In the genomic region with DNA sequence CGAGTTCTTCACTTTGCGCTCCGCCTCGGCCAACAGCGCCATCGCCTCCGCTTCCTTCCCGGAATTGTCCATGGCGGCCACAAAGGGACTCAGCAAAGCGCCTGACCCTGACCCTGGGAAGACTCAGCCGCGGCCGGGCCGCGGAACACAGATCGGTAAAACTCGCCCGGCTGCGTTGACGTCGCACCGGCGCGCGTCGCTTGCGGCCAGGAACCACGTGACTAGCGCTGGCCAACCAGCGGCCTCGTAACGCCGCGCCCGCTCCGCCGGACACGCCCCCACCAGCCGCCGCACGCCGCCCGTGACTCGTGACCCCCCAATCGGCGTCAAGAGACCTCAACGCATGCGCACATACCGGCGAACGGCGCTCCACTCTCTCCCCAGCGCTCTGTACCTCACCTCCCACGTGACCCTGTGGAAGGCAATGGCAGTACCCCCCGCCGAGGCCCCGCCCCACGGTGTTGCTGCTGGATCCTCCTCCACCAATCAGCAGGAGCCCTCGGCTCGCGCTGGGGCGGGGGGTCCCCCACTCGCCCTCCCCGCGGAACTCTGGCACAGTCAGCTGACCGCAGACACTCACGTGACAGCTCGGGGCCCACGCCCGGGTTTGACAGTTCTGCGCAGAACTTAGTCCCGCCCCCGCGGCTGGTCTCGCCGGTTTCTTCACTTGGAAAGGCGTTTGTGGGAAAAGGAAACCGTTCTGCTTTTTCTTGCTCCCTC, we compare ENCODE assay signal across 1 cellular context.
TF ChIP-seq lines count a peak whose summit lies in the region.

TSS of gene NAPA (minus strand) at position 195 of the 720 bp plus-strand sequence. CDS start at position 72, 123 bp downstream.

TF ChIP-seq in HepG2, 621 proteins besides CTCF, POLR2A, EP300 and RAD21 (continued from another document and continues in another):
- peak; percentile 75 for TF ChIP-seq IKZF5 (CRISPR knock-in tag; IDR thresholded peaks at IDR 0.05)
- TF ChIP-seq TGIF2 (CRISPR knock-in tag; IDR thresholded peaks at IDR 0.05): peak; percentile 100
- no peak for TF ChIP-seq ZNF552 (CRISPR knock-in tag; IDR thresholded peaks at IDR 0.05; ENCODE audit: borderline replicate concordance)
- TF ChIP-seq FOXA1 (IDR thresholded peaks at IDR 0.05): no peak
- no peak for TF ChIP-seq FOXA1 (CRISPR knock-in tag; IDR thresholded peaks at IDR 0.05)
- peak; percentile 84; the same call in 1 of the 2 replicates for TF ChIP-seq ZNF224 (CRISPR knock-in tag; IDR thresholded peaks at IDR 0.05)
- TF ChIP-seq, protein P1, sequence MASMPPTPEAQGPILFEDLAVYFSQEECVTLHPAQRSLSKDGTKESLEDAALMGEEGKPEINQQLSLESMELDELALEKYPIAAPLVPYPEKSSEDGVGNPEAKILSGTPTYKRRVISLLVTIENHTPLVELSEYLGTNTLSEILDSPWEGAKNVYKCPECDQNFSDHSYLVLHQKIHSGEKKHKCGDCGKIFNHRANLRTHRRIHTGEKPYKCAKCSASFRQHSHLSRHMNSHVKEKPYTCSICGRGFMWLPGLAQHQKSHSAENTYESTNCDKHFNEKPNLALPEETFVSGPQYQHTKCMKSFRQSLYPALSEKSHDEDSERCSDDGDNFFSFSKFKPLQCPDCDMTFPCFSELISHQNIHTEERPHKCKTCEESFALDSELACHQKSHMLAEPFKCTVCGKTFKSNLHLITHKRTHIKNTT (CRISPR knock-in tag; IDR thresholded peaks at IDR 0.05): no peak
- TF ChIP-seq RFXANK (CRISPR knock-in tag; IDR thresholded peaks at IDR 0.05): peak; percentile 31; the same call in 1 of the 2 replicates
- 0 out of 2 replicates have a peak, but pooled peaks have one; percentile 62 for TF ChIP-seq ZNF670 (CRISPR knock-in tag; IDR thresholded peaks at IDR 0.05; ENCODE audit: borderline replicate concordance)
- TF ChIP-seq ZXDC (CRISPR knock-in tag; IDR thresholded peaks at IDR 0.05): no peak
- TF ChIP-seq HDAC6 (IDR thresholded peaks at IDR 0.05; ENCODE audit: low read depth, low read length): no peak
- TF ChIP-seq ZNF761 (CRISPR knock-in tag; conservative IDR thresholded peaks at IDR 0.05): no peak
- no peak for TF ChIP-seq HNF4G (IDR thresholded peaks at IDR 0.05; ENCODE audit: borderline replicate concordance, low read depth, low read length)
- no peak for TF ChIP-seq HNF4G (CRISPR knock-in tag; IDR thresholded peaks at IDR 0.05; ENCODE audit: borderline replicate concordance, low read depth)
- TF ChIP-seq SALL1 (CRISPR knock-in tag; IDR thresholded peaks at IDR 0.05): peak; percentile 53
- TF ChIP-seq, protein P2, sequence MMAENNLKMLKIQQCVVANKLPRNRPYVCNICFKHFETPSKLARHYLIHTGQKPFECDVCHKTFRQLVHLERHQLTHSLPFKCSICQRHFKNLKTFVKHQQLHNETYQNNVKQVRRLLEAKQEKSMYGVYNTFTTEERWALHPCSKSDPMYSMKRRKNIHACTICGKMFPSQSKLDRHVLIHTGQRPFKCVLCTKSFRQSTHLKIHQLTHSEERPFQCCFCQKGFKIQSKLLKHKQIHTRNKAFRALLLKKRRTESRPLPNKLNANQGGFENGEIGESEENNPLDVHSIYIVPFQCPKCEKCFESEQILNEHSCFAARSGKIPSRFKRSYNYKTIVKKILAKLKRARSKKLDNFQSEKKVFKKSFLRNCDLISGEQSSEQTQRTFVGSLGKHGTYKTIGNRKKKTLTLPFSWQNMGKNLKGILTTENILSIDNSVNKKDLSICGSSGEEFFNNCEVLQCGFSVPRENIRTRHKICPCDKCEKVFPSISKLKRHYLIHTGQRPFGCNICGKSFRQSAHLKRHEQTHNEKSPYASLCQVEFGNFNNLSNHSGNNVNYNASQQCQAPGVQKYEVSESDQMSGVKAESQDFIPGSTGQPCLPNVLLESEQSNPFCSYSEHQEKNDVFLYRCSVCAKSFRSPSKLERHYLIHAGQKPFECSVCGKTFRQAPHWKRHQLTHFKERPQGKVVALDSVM (CRISPR knock-in tag; IDR thresholded peaks at IDR 0.05): no peak
- no peak for TF ChIP-seq KAT2B (IDR thresholded peaks at IDR 0.05; ENCODE audit: borderline replicate concordance, low read depth, low read length)
- TF ChIP-seq TBL1XR1 (IDR thresholded peaks at IDR 0.05; ENCODE audit: borderline replicate concordance, low read length, partially characterized antibody): peak; percentile 18
- TF ChIP-seq RFX3 (CRISPR knock-in tag; IDR thresholded peaks at IDR 0.05): no peak
- TF ChIP-seq MEIS2 (CRISPR knock-in tag; IDR thresholded peaks at IDR 0.05): peak; percentile 60
- TF ChIP-seq ZNF747 (CRISPR knock-in tag; IDR thresholded peaks at IDR 0.05; ENCODE audit: borderline replicate concordance): peak; percentile 87; the same call in 1 of the 2 replicates
- TF ChIP-seq ZNF639 (CRISPR knock-in tag; conservative IDR thresholded peaks at IDR 0.05): peak; percentile 92
- 0 out of 2 replicates have a peak, but pooled peaks have one; percentile 29 for TF ChIP-seq MED13 (CRISPR knock-in tag; IDR thresholded peaks at IDR 0.05)
- TF ChIP-seq ZNF724P (CRISPR knock-in tag; IDR thresholded peaks at IDR 0.05; ENCODE audit: borderline replicate concordance): no peak
- peak; percentile 50; the same call in 1 of the 2 replicates for TF ChIP-seq NRL (CRISPR knock-in tag; IDR thresholded peaks at IDR 0.05; ENCODE audit: borderline replicate concordance)
- no peak for TF ChIP-seq GPN1 (CRISPR knock-in tag; IDR thresholded peaks at IDR 0.05; ENCODE audit: borderline replicate concordance)
- TF ChIP-seq ZNF616 (CRISPR knock-in tag; IDR thresholded peaks at IDR 0.05; ENCODE audit: low read depth): no peak
- 0 out of 2 replicates have a peak, but pooled peaks have one; percentile 67 for TF ChIP-seq ZBTB3 (CRISPR knock-in tag; IDR thresholded peaks at IDR 0.05; ENCODE audit: borderline replicate concordance, low read depth)
- no peak for TF ChIP-seq ZNF121 (CRISPR knock-in tag; IDR thresholded peaks at IDR 0.05)
- TF ChIP-seq, protein P3, sequence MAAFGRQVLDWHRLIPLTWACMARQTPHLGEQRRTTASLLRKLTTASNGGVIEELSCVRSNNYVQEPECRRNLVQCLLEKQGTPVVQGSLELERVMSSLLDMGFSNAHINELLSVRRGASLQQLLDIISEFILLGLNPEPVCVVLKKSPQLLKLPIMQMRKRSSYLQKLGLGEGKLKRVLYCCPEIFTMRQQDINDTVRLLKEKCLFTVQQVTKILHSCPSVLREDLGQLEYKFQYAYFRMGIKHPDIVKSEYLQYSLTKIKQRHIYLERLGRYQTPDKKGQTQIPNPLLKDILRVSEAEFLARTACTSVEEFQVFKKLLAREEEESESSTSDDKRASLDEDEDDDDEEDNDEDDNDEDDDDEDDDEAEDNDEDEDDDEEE (CRISPR knock-in tag; IDR thresholded peaks at IDR 0.05): peak; percentile 70; the same call in 1 of the 2 replicates
- TF ChIP-seq ZHX2 (IDR thresholded peaks at IDR 0.05; ENCODE audit: low read depth): peak; percentile 71; the same call in 1 of the 2 replicates
- TF ChIP-seq ZHX2 (CRISPR knock-in tag; IDR thresholded peaks at IDR 0.05; ENCODE audit: borderline replicate concordance): no peak
- no peak for TF ChIP-seq SIX4 (CRISPR knock-in tag; IDR thresholded peaks at IDR 0.05)
- TF ChIP-seq, protein P4, sequence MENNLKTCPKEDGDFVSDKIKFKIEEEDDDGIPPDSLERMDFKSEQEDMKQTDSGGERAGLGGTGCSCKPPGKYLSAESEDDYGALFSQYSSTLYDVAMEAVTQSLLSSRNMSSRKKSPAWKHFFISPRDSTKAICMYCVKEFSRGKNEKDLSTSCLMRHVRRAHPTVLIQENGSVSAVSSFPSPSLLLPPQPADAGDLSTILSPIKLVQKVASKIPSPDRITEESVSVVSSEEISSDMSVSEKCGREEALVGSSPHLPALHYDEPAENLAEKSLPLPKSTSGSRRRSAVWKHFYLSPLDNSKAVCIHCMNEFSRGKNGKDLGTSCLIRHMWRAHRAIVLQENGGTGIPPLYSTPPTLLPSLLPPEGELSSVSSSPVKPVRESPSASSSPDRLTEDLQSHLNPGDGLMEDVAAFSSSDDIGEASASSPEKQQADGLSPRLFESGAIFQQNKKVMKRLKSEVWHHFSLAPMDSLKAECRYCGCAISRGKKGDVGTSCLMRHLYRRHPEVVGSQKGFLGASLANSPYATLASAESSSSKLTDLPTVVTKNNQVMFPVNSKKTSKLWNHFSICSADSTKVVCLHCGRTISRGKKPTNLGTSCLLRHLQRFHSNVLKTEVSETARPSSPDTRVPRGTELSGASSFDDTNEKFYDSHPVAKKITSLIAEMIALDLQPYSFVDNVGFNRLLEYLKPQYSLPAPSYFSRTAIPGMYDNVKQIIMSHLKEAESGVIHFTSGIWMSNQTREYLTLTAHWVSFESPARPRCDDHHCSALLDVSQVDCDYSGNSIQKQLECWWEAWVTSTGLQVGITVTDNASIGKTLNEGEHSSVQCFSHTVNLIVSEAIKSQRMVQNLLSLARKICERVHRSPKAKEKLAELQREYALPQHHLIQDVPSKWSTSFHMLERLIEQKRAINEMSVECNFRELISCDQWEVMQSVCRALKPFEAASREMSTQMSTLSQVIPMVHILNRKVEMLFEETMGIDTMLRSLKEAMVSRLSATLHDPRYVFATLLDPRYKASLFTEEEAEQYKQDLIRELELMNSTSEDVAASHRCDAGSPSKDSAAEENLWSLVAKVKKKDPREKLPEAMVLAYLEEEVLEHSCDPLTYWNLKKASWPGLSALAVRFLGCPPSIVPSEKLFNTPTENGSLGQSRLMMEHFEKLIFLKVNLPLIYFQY (CRISPR knock-in tag; IDR thresholded peaks at IDR 0.05; ENCODE audit: borderline replicate concordance): no peak
